ENCODE assay signal across 1 cellular context in the genomic region with DNA sequence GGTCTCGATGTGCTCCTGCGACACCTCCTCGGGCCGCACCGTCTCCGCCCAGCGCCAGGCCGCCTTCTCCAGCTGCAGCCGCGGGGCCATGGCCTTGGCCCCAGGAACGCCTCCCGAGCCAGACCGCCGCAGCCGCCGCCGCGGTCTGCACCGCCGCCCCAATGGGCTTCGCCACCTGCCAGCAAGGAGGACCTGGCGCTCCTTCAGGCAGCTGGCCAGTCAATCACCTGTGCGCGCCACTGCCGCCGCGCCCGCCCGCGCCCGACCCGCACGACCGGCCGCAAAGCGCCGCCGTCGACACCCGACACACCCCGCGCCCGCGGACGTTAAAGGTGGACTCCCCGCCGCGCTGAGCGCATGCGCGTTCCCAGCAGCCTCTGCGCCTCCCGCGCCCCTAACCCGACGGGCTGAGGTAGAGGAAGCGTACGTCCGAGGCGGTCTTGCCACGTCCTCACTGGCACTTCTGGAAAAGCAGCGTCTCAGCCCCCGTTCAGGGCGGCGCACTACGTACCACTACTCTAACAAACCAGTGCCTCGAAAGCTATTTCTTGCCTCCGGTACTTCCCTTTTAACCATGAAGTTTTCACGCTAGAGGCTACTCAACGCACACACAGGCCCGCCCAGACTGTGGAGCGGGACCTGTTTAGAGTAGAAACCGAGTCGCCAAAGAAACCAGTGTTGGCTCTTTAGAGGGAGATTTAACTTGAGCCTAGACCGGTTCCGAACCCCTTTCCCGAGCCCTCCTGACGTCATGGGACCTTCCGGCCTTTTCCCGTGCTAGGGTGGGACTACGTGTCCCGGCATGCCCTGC.
TF ChIP-seq lines count a peak whose summit lies in the region.

A gene with protein sequence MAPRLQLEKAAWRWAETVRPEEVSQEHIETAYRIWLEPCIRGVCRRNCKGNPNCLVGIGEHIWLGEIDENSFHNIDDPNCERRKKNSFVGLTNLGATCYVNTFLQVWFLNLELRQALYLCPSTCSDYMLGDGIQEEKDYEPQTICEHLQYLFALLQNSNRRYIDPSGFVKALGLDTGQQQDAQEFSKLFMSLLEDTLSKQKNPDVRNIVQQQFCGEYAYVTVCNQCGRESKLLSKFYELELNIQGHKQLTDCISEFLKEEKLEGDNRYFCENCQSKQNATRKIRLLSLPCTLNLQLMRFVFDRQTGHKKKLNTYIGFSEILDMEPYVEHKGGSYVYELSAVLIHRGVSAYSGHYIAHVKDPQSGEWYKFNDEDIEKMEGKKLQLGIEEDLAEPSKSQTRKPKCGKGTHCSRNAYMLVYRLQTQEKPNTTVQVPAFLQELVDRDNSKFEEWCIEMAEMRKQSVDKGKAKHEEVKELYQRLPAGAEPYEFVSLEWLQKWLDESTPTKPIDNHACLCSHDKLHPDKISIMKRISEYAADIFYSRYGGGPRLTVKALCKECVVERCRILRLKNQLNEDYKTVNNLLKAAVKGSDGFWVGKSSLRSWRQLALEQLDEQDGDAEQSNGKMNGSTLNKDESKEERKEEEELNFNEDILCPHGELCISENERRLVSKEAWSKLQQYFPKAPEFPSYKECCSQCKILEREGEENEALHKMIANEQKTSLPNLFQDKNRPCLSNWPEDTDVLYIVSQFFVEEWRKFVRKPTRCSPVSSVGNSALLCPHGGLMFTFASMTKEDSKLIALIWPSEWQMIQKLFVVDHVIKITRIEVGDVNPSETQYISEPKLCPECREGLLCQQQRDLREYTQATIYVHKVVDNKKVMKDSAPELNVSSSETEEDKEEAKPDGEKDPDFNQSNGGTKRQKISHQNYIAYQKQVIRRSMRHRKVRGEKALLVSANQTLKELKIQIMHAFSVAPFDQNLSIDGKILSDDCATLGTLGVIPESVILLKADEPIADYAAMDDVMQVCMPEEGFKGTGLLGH (minus strand): TSS at position 282 of the 811 bp plus-strand sequence. CDS start 192 bp downstream, at position 90.

TF ChIP-seq in K562, 482 proteins besides CTCF, POLR2A, EP300 and RAD21 (continued from another document and continues in another):
- TF ChIP-seq, protein P1, sequence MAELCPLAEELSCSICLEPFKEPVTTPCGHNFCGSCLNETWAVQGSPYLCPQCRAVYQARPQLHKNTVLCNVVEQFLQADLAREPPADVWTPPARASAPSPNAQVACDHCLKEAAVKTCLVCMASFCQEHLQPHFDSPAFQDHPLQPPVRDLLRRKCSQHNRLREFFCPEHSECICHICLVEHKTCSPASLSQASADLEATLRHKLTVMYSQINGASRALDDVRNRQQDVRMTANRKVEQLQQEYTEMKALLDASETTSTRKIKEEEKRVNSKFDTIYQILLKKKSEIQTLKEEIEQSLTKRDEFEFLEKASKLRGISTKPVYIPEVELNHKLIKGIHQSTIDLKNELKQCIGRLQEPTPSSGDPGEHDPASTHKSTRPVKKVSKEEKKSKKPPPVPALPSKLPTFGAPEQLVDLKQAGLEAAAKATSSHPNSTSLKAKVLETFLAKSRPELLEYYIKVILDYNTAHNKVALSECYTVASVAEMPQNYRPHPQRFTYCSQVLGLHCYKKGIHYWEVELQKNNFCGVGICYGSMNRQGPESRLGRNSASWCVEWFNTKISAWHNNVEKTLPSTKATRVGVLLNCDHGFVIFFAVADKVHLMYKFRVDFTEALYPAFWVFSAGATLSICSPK (IDR thresholded peaks at IDR 0.05; ENCODE audit: borderline replicate concordance) = no peak
- TF ChIP-seq NR2C2 (CRISPR knock-in tag; IDR thresholded peaks at IDR 0.05) (peak; percentile 90), NR2C2 (tag; IDR thresholded peaks at IDR 0.05) (no peak), RFX7 (CRISPR knock-in tag; IDR thresholded peaks at IDR 0.05) (0 out of 2 replicates have a peak, but pooled peaks have one; percentile 80), NKRF (IDR thresholded peaks at IDR 0.05; ENCODE audit: borderline replicate concordance) (peak; percentile 70), CHD2 (IDR thresholded peaks at IDR 0.05; ENCODE audit: low read depth, low read length) (0 out of 2 replicates have a peak, but pooled peaks have one; percentile 8), ARID4B (CRISPR knock-in tag; IDR thresholded peaks at IDR 0.05) (peak; percentile 99), SAFB (IDR thresholded peaks at IDR 0.05; ENCODE audit: borderline replicate concordance, low read depth, low read length) (no peak), KDM2B (CRISPR knock-in tag; IDR thresholded peaks at IDR 0.05) (no peak), ZBTB7A (IDR thresholded peaks at IDR 0.05; ENCODE audit: borderline replicate concordance, control insufficient read depth, low read depth, low read length) (peak; percentile 75), E4F1 (CRISPR knock-in tag; IDR thresholded peaks at IDR 0.05; ENCODE audit: borderline replicate concordance) (peak; percentile 98), RHOXF2B (CRISPR knock-in tag; conservative IDR thresholded peaks at IDR 0.05) (peak; percentile 67; the same call in 1 of the 2 replicates), ZC3H11A (IDR thresholded peaks at IDR 0.05; ENCODE audit: low read depth, low read length) (no peak; the same call in 1 of the 2 replicates), KLF13 (tag; IDR thresholded peaks at IDR 0.05; ENCODE audit: borderline replicate concordance, low read depth) (peak; percentile 49; the same call in 1 of the 2 replicates), ZNF282 (CRISPR knock-in tag; IDR thresholded peaks at IDR 0.05) (0 out of 2 replicates have a peak, but pooled peaks have one; percentile 94), NONO (IDR thresholded peaks at IDR 0.05; ENCODE audit: low read depth in 2 of 2, low read length in 1 of 2) (peak; percentile 66 to 83), ZNF436 (CRISPR knock-in tag; IDR thresholded peaks at IDR 0.05) (no peak; the same call in 1 of the 2 replicates), E2F3 (CRISPR knock-in tag; IDR thresholded peaks at IDR 0.05) (peak; percentile 83), GABPB1 (CRISPR knock-in tag; IDR thresholded peaks at IDR 0.05) (peak; percentile 93), GABPB2 (CRISPR knock-in tag; conservative IDR thresholded peaks at IDR 0.05) (peak; percentile 30; the same call in 1 of the 2 replicates)
- TF ChIP-seq, protein P2, sequence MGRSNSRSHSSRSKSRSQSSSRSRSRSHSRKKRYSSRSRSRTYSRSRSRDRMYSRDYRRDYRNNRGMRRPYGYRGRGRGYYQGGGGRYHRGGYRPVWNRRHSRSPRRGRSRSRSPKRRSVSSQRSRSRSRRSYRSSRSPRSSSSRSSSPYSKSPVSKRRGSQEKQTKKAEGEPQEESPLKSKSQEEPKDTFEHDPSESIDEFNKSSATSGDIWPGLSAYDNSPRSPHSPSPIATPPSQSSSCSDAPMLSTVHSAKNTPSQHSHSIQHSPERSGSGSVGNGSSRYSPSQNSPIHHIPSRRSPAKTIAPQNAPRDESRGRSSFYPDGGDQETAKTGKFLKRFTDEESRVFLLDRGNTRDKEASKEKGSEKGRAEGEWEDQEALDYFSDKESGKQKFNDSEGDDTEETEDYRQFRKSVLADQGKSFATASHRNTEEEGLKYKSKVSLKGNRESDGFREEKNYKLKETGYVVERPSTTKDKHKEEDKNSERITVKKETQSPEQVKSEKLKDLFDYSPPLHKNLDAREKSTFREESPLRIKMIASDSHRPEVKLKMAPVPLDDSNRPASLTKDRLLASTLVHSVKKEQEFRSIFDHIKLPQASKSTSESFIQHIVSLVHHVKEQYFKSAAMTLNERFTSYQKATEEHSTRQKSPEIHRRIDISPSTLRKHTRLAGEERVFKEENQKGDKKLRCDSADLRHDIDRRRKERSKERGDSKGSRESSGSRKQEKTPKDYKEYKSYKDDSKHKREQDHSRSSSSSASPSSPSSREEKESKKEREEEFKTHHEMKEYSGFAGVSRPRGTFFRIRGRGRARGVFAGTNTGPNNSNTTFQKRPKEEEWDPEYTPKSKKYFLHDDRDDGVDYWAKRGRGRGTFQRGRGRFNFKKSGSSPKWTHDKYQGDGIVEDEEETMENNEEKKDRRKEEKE (IDR thresholded peaks at IDR 0.05; ENCODE audit: borderline replicate concordance in 1 of 2, control insufficient read depth in 1 of 2, low read depth in 2 of 2, low read length in 1 of 2) = no peak; a peak in 1 of 4 replicates
- TF ChIP-seq, protein P3, sequence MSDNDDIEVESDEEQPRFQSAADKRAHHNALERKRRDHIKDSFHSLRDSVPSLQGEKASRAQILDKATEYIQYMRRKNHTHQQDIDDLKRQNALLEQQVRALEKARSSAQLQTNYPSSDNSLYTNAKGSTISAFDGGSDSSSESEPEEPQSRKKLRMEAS (CRISPR knock-in tag; IDR thresholded peaks at IDR 0.05) = peak; percentile 85
